ENCODE assay signal across 9 cellular contexts in the genomic region with DNA sequence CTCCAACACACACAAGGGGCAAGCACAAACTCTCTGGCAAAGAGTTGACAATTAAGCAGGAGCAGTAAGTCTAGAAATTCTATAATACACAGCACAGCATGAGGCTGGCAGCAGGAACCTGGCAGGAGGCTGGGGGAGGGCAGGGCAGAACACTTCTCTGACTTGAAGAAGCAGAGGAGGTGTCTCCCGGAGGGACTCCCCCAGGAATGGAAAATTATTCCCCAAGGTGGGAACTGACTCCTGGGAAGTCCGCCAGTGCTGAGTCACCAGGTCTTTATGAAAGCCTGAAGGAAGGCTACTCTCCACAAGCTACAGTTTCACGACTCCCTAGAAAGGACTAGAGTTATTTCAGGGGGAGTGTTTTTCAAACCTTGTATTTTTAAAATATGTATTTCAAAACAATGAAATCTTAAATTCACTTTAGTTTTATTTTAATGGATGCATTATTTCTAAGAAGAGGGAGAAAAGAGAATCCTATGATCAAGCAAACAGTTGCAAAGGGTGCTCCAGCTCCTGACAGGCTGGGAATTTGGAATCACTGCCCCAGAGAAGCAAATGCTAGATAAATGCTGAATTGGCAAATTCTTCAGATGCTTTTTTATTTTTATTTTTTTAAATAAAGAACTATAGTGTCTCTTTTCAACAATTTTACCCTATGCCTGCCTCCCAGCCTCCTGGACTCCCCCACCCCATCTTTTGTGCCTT.
DNase-seq lines count a peak whose midpoint lies in the region; ATAC-seq and TF ChIP-seq lines count a peak whose summit lies in the region.
"Had no signal": no experiment of that assay in that cellular context is flagged by ENCODE, and none has a peak within 500 bp of the region (broad histone marks: within the 10 kb centered on the region; RNA-seq: fewer than 3 reads in every experiment).

No MANE protein-coding gene starts in this region.

- no peaks in the 10 kb centered on the region for H3K36me3 ChIP-seq in skeletal muscle tissue (ENCODE audit: control insufficient read depth in 3 of 3, insufficient read depth in 3 of 3, low read length in 3 of 3)
- H3K36me3 ChIP-seq in MM.1S (replicated peaks; ENCODE audit: insufficient read depth, low read length), result no peaks in the 10 kb centered on the region
- no peaks in the 10 kb centered on the region for H3K36me3 ChIP-seq in spleen
- H3K36me3 ChIP-seq: colonic mucosa had no signal

- H3K9me3 ChIP-seq in skeletal muscle tissue (ENCODE audit: control insufficient read depth in 3 of 3, low read length in 3 of 3), result no peaks in the 10 kb centered on the region
- H3K9me3 ChIP-seq in MM.1S (replicated peaks; ENCODE audit: insufficient read depth, low read length), result no peaks in the 10 kb centered on the region
- H3K9me3 ChIP-seq in spleen, result peaks cover 0 to 7% (median 0%) of the 10 kb centered on the region in 8 donors
- H3K9me3 ChIP-seq: colonic mucosa had no signal

- intact Hi-C loops in left cardiac atrium (cut with DNase I), result no loop called here
- intact Hi-C loops in spleen (cut with DNase I; ENCODE audit: low total_unique reads), result no loop called here

- CTCF ChIA-PET in RWPE1 (lab: Yijun Ruan, JAX), result no interaction called here

- no peak for TF ChIP-seq POLR2A in spleen (IDR thresholded peaks at IDR 0.05)

- H3K4me1 ChIP-seq in skeletal muscle tissue (ENCODE audit: control insufficient read depth in 3 of 3, insufficient read depth in 3 of 3, low read length in 3 of 3), result peaks cover 3 to 9% (median 7%) of the 10 kb centered on the region in 3 donors
- peaks cover 7% of the 10 kb centered on the region for H3K4me1 ChIP-seq in MM.1S (ENCODE audit: low read length)
- H3K4me1 ChIP-seq in spleen, result no peaks in the 10 kb centered on the region
- H3K4me1 ChIP-seq: colonic mucosa had no signal

- no peak overlapping the region for H2AFZ ChIP-seq in MM.1S (ENCODE audit: low read length)

- peak overlapping the region; percentile 86 for H3K27ac ChIP-seq in RWPE1
- peak overlapping the region; percentile 37 for H3K27ac ChIP-seq in skeletal muscle tissue (ENCODE audit: low read depth, low read length)
- H3K27ac ChIP-seq in MM.1S (ENCODE audit: low read length), result no peak overlapping the region
- H3K27ac ChIP-seq in coronary artery, result no peak overlapping the region
- no peak overlapping the region for H3K27ac ChIP-seq in spleen
- H3K27ac ChIP-seq: colonic mucosa had no signal

- H3F3A ChIP-seq in MM.1S (ENCODE audit: insufficient read depth, low read length), result peaks cover 13% of the 10 kb centered on the region

- H3K79me2 ChIP-seq in MM.1S (ENCODE audit: low read length), result no peaks in the 10 kb centered on the region

- ATAC-seq in left cardiac atrium, result peak; percentile 86 to 95

- no peaks in the 10 kb centered on the region for H3K27me3 ChIP-seq in skeletal muscle tissue (ENCODE audit: control insufficient read depth in 3 of 3, insufficient read depth in 3 of 3, low read length in 3 of 3)
- H3K27me3 ChIP-seq in MM.1S (replicated peaks; ENCODE audit: insufficient read depth, low read length), result no peaks in the 10 kb centered on the region
- H3K27me3 ChIP-seq in spleen (replicated peaks in 1 of 7), result no peaks in the 10 kb centered on the region
- H3K27me3 ChIP-seq: colonic mucosa had no signal

- H3K4me3 ChIP-seq in skeletal muscle tissue (ENCODE audit: low read length in 3 of 3) (no peak overlapping the region), MM.1S (ENCODE audit: low read length) (no peak overlapping the region), coronary artery (no peak overlapping the region), spleen (no peak overlapping the region)
- H3K4me3 ChIP-seq: colonic mucosa had no signal

- H3K9ac ChIP-seq in skeletal muscle tissue (ENCODE audit: low read depth in 1 of 3, low read length in 3 of 3) (peak overlapping the region in 1 of 3 donors; percentile 47), MM.1S (ENCODE audit: low read length) (no peak overlapping the region)

- TF ChIP-seq CTCF in RWPE1 (conservative IDR thresholded peaks at IDR 0.05; ENCODE audit: low read depth), result no peak
- no peak for TF ChIP-seq CTCF in MM.1S (IDR thresholded peaks at IDR 0.05; ENCODE audit: low read length)
- no peak for TF ChIP-seq CTCF in coronary artery (IDR thresholded peaks at IDR 0.05)
- no peak for TF ChIP-seq CTCF in spleen (IDR thresholded peaks at IDR 0.05 in 8 of 11, conservative IDR thresholded peaks at IDR 0.05 in 3 of 11)

- WGBS in spleen, 5 donors, result 51 to 78% (median 66%) methylated on average over 3 of the region's 3 CpGs

- H3K9me2 ChIP-seq in MM.1S (replicated peaks; ENCODE audit: insufficient read depth, low read length), result no peaks in the 10 kb centered on the region

- H4K20me1 ChIP-seq in MM.1S (ENCODE audit: insufficient read depth, low read length), result no peaks in the 10 kb centered on the region

- H3K4me2 ChIP-seq in MM.1S (ENCODE audit: low read depth, low read length), result no peak overlapping the region

- POLR2A ChIA-PET in RWPE1 (lab: Yijun Ruan, JAX; ENCODE audit: low non-redundant PET), result no interaction called here

- DNase-seq in H4 (ENCODE audit: low spot score) (peak; percentile 76), RWPE1 (ENCODE audit: low spot score) (peak; percentile 76), left cardiac atrium (peak; percentile 82), NOMO-1 (lab: John Stamatoyannopoulos, UW; ENCODE audit: unreplicated experiment in 2 of 2) (no peak), MM.1S (no peak), coronary artery (ENCODE audit: low spot score) (no peak), spleen (no peak)
- DNase-seq: colonic mucosa had no signal

Comparison
In these comparisons a context has a peak if more than half of its experiments do, and no peak if none do; other contexts are left out.
1. DNase-seq: peak in H4 (single experiment), RWPE1 (single experiment) and left cardiac atrium (single experiment); none in NOMO-1 (0 of 2), MM.1S (single experiment), coronary artery (single experiment) and spleen (single experiment).
2. H3K27ac ChIP-seq: peak in RWPE1 (single experiment) and skeletal muscle tissue (single experiment); none in MM.1S (single experiment), coronary artery (0 of 2) and spleen (0 of 8).